In the genomic region with DNA sequence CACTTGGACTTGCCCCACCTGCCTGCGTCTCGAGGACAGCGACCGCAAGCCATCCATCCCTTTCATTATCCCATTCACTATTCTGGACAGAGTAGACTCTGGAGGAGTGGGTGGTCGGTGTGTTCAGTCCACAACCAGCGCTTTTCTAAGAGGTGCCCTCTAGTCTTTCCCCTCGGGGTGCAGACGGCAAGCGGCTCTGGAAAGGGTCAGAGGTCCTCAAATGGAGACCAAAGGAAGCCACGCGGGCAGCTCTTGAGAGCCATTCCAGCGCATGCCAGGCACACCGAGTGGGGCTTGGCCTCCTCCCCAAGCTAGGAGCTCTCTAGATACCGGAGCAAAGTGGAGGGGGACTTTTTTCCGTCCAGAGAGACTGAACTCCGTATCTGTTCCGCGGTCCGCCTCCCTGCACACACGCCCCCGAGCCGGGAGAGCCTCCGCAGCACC, we compare ENCODE assay signal across 9 cellular contexts. TPM values are rescaled to one million over a fixed set of nuclear protein-coding genes. Genes with fewer than 3 reads are reported as not detected.
DNase-seq lines count a peak whose midpoint lies in the region; ATAC-seq, FAIRE-seq and TF ChIP-seq lines count a peak whose summit lies in the region.
"Had no signal": no experiment of that assay in that cellular context is flagged by ENCODE, and none has a peak within 500 bp of the region (broad histone marks: within the 10 kb centered on the region; RNA-seq: fewer than 3 reads in every experiment).

No MANE protein-coding gene starts in this region.

- DNase-seq in Jurkat, Clone E6-1 (ENCODE audit: low read depth, low spot score), result no peak
- DNase-seq in ascending aorta (ENCODE audit: low spot score in 2 of 2) (no peak), keratinocyte (ENCODE audit: low read depth, low spot score) (no peak), DMS153 treated with DMSO at 0.1 percent for 48 hours (lab: John Stamatoyannopoulos, UW; ENCODE audit: unreplicated experiment) (no peak), cerebellar nuclear complex (lab: John Stamatoyannopoulos, UW) (no peak), NCI-H69 (lab: John Stamatoyannopoulos, UW) (no peak)
- peak; percentile 11 to 12 for DNase-seq in stimulated activated CD4-positive, alpha-beta T cell treated with anti-CD3 and anti-CD28 coated beads, Interleukin-4, amount 100 ng/mL, for 4 hours

- H3K27ac ChIP-seq in ascending aorta, result peak overlapping the region; percentile 94 to 95
- peak overlapping the region; percentile 99 for H3K27ac ChIP-seq in keratinocyte (ENCODE audit: control insufficient read depth, insufficient read depth, low read length)

- peak; percentile 18 for ATAC-seq in GM18868 (IDR thresholded peaks at IDR 0.05; ENCODE audit: unreplicated experiment)

- peaks cover 3% of the 10 kb centered on the region for H3K9me1 ChIP-seq in keratinocyte (ENCODE audit: control insufficient read depth, extremely low read depth, insufficient read depth, low read length)

- FAIRE-seq in keratinocyte (lab: Jason Lieb, UNC), result no peak
- FAIRE-seq: TTC549 had no signal

- H3K4me2 ChIP-seq in keratinocyte (ENCODE audit: control insufficient read depth, extremely low read depth, insufficient read depth, low read depth, low read length), result peak overlapping the region; percentile 97

- H3K9me3 ChIP-seq in ascending aorta (no peaks in the 10 kb centered on the region), keratinocyte (ENCODE audit: control insufficient read depth, low read depth, low read length) (no peaks in the 10 kb centered on the region)

- H3K79me2 ChIP-seq in keratinocyte (ENCODE audit: control insufficient read depth, insufficient read depth, low read length), result peaks cover 35% of the 10 kb centered on the region

- dilution Hi-C loops in keratinocyte (cut with MboI; ENCODE audit: extremely low pct_ligation_motif_present, low sequenced_read_pairs), result no loop called here

- TF ChIP-seq CTCF in ascending aorta (IDR thresholded peaks at IDR 0.05) (no peak), keratinocyte (optimal IDR thresholded peaks at IDR 0.05 in 1 of 3, IDR thresholded peaks at IDR 0.05 in 1 of 3, conservative IDR thresholded peaks at IDR 0.05 in 1 of 3; ENCODE audit: extremely low read depth in 1 of 3, insufficient read depth in 2 of 3, low read length in 3 of 3) (no peak)

- H3K4me1 ChIP-seq in ascending aorta, result peaks cover 0 to 4% of the 10 kb centered on the region in 2 donors
- H3K4me1 ChIP-seq in keratinocyte (ENCODE audit: control insufficient read depth, extremely low read depth, insufficient read depth, low read length), result peaks cover 45% of the 10 kb centered on the region

- H3K4me3 ChIP-seq in Jurkat, Clone E6-1 (ENCODE audit: low read length), result peak overlapping the region; percentile 57
- H3K4me3 ChIP-seq in ascending aorta (peak overlapping the region; percentile 78 to 85), keratinocyte (ENCODE audit: control insufficient read depth in 2 of 3, extremely low read depth in 1 of 3, insufficient read depth in 2 of 3, low read depth in 1 of 3, low read length in 3 of 3) (peak overlapping the region; percentile 66 to 92 (median 83))

- intact Hi-C loops in ascending aorta (cut with DNase I), result loop anchor here (2.0 to 5.0 kb wide), 2 partner anchors 182 to 421 kb away; no protein-coding TSS in a partner anchor

- no peaks in the 10 kb centered on the region for H4K20me1 ChIP-seq in keratinocyte (ENCODE audit: control insufficient read depth, extremely low read depth, insufficient read depth, low read length)

- H3K27me3 ChIP-seq in ascending aorta (no peaks in the 10 kb centered on the region), keratinocyte (ENCODE audit: control insufficient read depth, extremely low read depth, insufficient read depth, low read length) (no peaks in the 10 kb centered on the region)

- no peak overlapping the region for H2AFZ ChIP-seq in keratinocyte (ENCODE audit: control insufficient read depth, low read length)

- H3K36me3 ChIP-seq in ascending aorta (no peaks in the 10 kb centered on the region), keratinocyte (ENCODE audit: control insufficient read depth in 2 of 2, extremely low read depth in 1 of 2, insufficient read depth in 2 of 2, low read length in 2 of 2) (peaks cover 0 to 6% of the 10 kb centered on the region in 2 experiments)

- H3K9ac ChIP-seq in keratinocyte (ENCODE audit: control insufficient read depth, extremely low read depth, insufficient read depth, low read length), result peak overlapping the region; percentile 94

RNA-seq across cellular contexts. Expression of gene GSDME, which starts 0.7 kb away (rescaled TPM):
- polyA plus RNA-seq in Jurkat, Clone E6-1 (2012; ENCODE audit: insufficient read depth, insufficient read length), result 17.2 TPM
- total RNA-seq in ascending aorta, result 14.9 TPM
- polyA plus RNA-seq in keratinocyte, result 81.7 to 105 TPM (median 95.6 TPM) in 3 replicates
- 83.9 TPM for polyA plus RNA-seq in keratinocyte (2011; ENCODE audit: low read depth)
- polyA plus RNA-seq in keratinocyte (2011; cell fraction: cytosol; rRNA removed), result 71.7 and 85.2 TPM in 2 replicates
- polyA plus RNA-seq in keratinocyte (2011; cell fraction: nucleus; rRNA removed), result 134 and 143 TPM in 2 replicates
- polyA plus RNA-seq in keratinocyte (2012; ENCODE audit: low replicate concordance), result 59.5 and 86.4 TPM in 2 replicates
- polyA minus RNA-seq in keratinocyte, result 71.0 to 119 TPM (median 96.2 TPM) in 3 replicates
- polyA minus RNA-seq in keratinocyte (2011; cell fraction: cytosol; rRNA and poly(A)+ RNA removed), result 60.0 TPM
- 50.8 and 85.9 TPM in 2 replicates for polyA minus RNA-seq in keratinocyte (2011; cell fraction: nucleus; rRNA and poly(A)+ RNA removed)

Comparison
In these comparisons a context has a peak if more than half of its experiments do, and no peak if none do; other contexts are left out.
1. DNase-seq: peak in stimulated activated CD4-positive, alpha-beta T cell treated with anti-CD3 and anti-CD28 coated beads, Interleukin-4, amount 100 ng/mL, for 4 hours (2 of 2); none in Jurkat, Clone E6-1 (single experiment), ascending aorta (0 of 2), keratinocyte (single experiment), DMS153 treated with DMSO at 0.1 percent for 48 hours (single experiment), cerebellar nuclear complex (0 of 2) and NCI-H69 (single experiment).
2. Peak in every context shown above with its lines, with median percentiles within 50 percentile points of each other: H3K4me3 ChIP-seq.